8 cellular contexts compared by ENCODE assay signal in genomic region chr2:182763311-182763912, GRCh38. TPM values are rescaled to one million over a fixed set of nuclear protein-coding genes. Genes with fewer than 3 reads are reported as not detected.
A peak's percentile ranks its signal among the peaks of the same experiment; 100 is the strongest.
DNase-seq lines count a peak whose midpoint lies in the region; ATAC-seq, FAIRE-seq and TF ChIP-seq lines count a peak whose summit lies in the region.

No MANE protein-coding gene starts in this region.

- no peaks in the 10 kb centered on the region for H3K4me1 ChIP-seq in breast epithelium
- H3K4me1 ChIP-seq in lower lobe of right lung = no peaks in the 10 kb centered on the region

- H3K9me3 ChIP-seq in breast epithelium (no peaks in the 10 kb centered on the region), lower lobe of right lung (no peaks in the 10 kb centered on the region)

- ATAC-seq in GM18909 (IDR thresholded peaks at IDR 0.05; ENCODE audit: poor library complexity, unreplicated experiment) (peak; percentile 46), lower lobe of right lung (peak in 1 of 2 donors; percentile 72), GM19328 (IDR thresholded peaks at IDR 0.05; ENCODE audit: unreplicated experiment) (no peak)

- intact Hi-C loops in breast epithelium (cut with DNase I; ENCODE audit: low total_unique reads) = no loop called here
- intact Hi-C loops in lower lobe of right lung (cut with DNase I) = no loop called here

- TF ChIP-seq POLR2A in breast epithelium (IDR thresholded peaks at IDR 0.05) = no peak

- TF ChIP-seq CTCF in breast epithelium (IDR thresholded peaks at IDR 0.05) (peak in 2 of 3 donors; percentile 54 to 58), lower lobe of right lung (IDR thresholded peaks at IDR 0.05) (peak; percentile 55)

- peak; percentile 23 for DNase-seq in AG08396 (ENCODE audit: low spot score)
- DNase-seq in NCI-H2029 treated with DMSO at 0.1 percent for 48 hours (lab: John Stamatoyannopoulos, UW) = peak; percentile 40
- DNase-seq in breast epithelium (ENCODE audit: low spot score in 2 of 2) = no peak
- no peak for DNase-seq in lower lobe of right lung
- no peak for DNase-seq in stimulated activated CD8-positive, alpha-beta memory T cell treated with anti-CD3 and anti-CD28 coated beads, Interleukin-4, amount 100 ng/mL, for 48 hours
- DNase-seq in RCC 7860 (ENCODE audit: low spot score) = no peak

- FAIRE-seq in RCC 7860 (lab: Jason Lieb, UNC) = no peak

- peak overlapping the region in 1 of 2 donors; percentile 65 for H3K27ac ChIP-seq in breast epithelium
- H3K27ac ChIP-seq in lower lobe of right lung = no peak overlapping the region

- H3K4me3 ChIP-seq in breast epithelium = no peak overlapping the region
- no peak overlapping the region for H3K4me3 ChIP-seq in lower lobe of right lung

- H3K27me3 ChIP-seq in breast epithelium (no peaks in the 10 kb centered on the region), lower lobe of right lung (ENCODE audit: low read depth) (no peaks in the 10 kb centered on the region)

- no peaks in the 10 kb centered on the region for H3K36me3 ChIP-seq in breast epithelium
- peaks cover 73% of the 10 kb centered on the region for H3K36me3 ChIP-seq in lower lobe of right lung

RNA-seq across cellular contexts. Expression of gene DNAJC10, which starts 47.4 kb away (rescaled TPM):
- total RNA-seq in breast epithelium (10 to 100 TPM; 41.8 to 57.5 (median 53.7) TPM), lower lobe of right lung (76.2 TPM)

Comparison
In these comparisons a context has a peak if more than half of its experiments do, and no peak if none do; other contexts are left out.
1. DNase-seq: peak in AG08396 (single experiment) and NCI-H2029 treated with DMSO at 0.1 percent for 48 hours (single experiment); none in breast epithelium (0 of 2), lower lobe of right lung (single experiment), stimulated activated CD8-positive, alpha-beta memory T cell treated with anti-CD3 and anti-CD28 coated beads, Interleukin-4, amount 100 ng/mL, for 48 hours (single experiment) and RCC 7860 (single experiment).